In the genomic region with DNA sequence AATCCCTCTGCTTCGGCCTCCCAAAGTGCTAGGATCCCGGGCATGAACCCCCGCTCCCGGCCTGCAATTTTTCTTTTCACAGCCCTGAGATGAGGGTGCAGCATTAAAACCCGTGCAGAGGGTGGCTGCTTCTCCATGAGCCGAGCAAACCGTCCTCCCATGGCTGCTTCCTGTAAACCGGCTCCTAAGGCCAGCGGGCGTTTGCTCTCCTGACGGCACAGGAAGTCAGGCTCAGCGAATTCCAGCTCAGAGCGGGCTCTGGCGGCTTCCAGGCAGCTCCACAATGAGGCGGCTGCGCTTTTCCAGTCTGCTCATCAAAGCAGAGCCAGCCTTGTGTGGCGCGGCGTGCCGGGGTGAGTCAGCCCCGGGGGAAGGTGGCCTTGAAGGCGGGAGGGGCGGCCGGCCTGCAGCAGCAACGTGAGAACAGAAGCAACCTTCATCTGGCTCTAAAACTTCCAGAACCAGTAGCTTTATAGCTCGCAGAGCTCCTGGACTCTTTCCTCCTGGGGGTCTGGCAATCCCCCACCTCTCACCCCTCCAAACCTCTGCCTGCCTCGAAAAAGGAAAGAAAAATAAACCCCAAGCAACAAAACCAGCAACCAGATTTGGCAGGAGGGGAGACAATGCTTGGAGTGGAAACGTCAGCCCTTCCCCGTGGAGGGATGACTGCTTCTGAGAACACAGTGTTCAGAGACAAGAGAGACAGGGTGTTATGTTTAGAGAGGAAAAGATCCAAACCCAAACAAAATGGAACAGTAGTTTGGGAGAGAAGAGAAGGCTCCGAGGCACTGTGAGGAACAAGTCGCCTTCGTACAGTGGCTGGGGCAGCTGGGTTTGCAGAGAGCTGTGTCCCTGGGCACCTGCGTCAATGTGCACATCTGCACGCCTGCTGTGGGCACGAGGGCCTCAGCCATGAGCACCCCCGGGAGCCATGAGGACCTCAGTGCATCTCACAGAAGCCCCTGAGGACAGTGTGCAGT, we compare ENCODE assay signal across 1 cellular context.
TF ChIP-seq lines count a peak whose summit lies in the region.

No MANE protein-coding gene starts in this region.

TF ChIP-seq in GM12878, 131 proteins besides CTCF, POLR2A, EP300 and RAD21 (continued from another document):
- TF ChIP-seq, protein P1, sequence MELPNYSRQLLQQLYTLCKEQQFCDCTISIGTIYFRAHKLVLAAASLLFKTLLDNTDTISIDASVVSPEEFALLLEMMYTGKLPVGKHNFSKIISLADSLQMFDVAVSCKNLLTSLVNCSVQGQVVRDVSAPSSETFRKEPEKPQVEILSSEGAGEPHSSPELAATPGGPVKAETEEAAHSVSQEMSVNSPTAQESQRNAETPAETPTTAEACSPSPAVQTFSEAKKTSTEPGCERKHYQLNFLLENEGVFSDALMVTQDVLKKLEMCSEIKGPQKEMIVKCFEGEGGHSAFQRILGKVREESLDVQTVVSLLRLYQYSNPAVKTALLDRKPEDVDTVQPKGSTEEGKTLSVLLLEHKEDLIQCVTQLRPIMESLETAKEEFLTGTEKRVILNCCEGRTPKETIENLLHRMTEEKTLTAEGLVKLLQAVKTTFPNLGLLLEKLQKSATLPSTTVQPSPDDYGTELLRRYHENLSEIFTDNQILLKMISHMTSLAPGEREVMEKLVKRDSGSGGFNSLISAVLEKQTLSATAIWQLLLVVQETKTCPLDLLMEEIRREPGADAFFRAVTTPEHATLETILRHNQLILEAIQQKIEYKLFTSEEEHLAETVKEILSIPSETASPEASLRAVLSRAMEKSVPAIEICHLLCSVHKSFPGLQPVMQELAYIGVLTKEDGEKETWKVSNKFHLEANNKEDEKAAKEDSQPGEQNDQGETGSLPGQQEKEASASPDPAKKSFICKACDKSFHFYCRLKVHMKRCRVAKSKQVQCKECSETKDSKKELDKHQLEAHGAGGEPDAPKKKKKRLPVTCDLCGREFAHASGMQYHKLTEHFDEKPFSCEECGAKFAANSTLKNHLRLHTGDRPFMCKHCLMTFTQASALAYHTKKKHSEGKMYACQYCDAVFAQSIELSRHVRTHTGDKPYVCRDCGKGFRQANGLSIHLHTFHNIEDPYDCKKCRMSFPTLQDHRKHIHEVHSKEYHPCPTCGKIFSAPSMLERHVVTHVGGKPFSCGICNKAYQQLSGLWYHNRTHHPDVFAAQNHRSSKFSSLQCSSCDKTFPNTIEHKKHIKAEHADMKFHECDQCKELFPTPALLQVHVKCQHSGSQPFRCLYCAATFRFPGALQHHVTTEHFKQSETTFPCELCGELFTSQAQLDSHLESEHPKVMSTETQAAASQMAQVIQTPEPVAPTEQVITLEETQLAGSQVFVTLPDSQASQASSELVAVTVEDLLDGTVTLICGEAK (IDR thresholded peaks at IDR 0.05; ENCODE audit: borderline replicate concordance): peak; percentile 28; the same call in 1 of the 2 replicates
- TF ChIP-seq BACH1 (IDR thresholded peaks at IDR 0.05; ENCODE audit: borderline replicate concordance) (peak; percentile 36; the same call in 1 of the 2 replicates), EED (IDR thresholded peaks at IDR 0.05; ENCODE audit: low read depth) (peak; percentile 89), EZH2 (IDR thresholded peaks at IDR 0.05; ENCODE audit: borderline replicate concordance, control insufficient read depth, low read depth, low read length) (no peak), TCF12 (IDR thresholded peaks at IDR 0.05; ENCODE audit: low read depth, low read length) (0 out of 2 replicates have a peak, but pooled peaks have one; percentile 8), RBBP5 (conservative IDR thresholded peaks at IDR 0.05) (no peak), NFXL1 (IDR thresholded peaks at IDR 0.05; ENCODE audit: borderline replicate concordance) (no peak), CREB1 (IDR thresholded peaks at IDR 0.05; ENCODE audit: low read depth) (no peak), IKZF1 (conservative IDR thresholded peaks at IDR 0.05) (peak; percentile 74)
- TF ChIP-seq, protein P2, sequence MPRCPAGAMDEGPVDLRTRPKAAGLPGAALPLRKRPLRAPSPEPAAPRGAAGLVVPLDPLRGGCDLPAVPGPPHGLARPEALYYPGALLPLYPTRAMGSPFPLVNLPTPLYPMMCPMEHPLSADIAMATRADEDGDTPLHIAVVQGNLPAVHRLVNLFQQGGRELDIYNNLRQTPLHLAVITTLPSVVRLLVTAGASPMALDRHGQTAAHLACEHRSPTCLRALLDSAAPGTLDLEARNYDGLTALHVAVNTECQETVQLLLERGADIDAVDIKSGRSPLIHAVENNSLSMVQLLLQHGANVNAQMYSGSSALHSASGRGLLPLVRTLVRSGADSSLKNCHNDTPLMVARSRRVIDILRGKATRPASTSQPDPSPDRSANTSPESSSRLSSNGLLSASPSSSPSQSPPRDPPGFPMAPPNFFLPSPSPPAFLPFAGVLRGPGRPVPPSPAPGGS (IDR thresholded peaks at IDR 0.05; ENCODE audit: borderline replicate concordance, insufficient read depth, low read depth, low read length, poor library complexity, severe bottlenecking): no peak
